Comparison of ENCODE assay signal across 1 cellular context in the genomic region with DNA sequence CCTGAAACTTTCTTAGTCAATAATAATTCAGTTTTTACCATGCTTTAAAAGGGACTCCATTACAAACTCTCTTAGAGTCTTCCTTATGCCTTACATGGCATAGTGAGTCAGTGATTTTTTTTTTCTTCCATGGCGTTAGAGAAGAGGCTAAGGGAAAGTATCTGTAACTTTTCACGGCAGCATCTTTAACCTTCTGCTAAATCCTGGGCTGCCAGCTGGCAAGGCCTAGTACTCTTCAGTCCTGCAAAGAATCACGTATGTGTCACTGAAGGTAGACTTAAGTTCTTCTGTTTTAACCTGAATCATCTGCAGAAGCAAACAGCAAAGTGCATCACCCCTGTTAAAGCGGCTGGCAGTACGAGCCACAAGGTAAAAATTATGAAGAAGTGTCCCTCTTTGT.
TF ChIP-seq lines count a peak whose summit lies in the region.

No MANE protein-coding gene starts in this region.

TF ChIP-seq in IMR-90, 13 proteins besides CTCF, POLR2A, EP300 and RAD21 (continued from another document):
- TF ChIP-seq, protein P1, sequence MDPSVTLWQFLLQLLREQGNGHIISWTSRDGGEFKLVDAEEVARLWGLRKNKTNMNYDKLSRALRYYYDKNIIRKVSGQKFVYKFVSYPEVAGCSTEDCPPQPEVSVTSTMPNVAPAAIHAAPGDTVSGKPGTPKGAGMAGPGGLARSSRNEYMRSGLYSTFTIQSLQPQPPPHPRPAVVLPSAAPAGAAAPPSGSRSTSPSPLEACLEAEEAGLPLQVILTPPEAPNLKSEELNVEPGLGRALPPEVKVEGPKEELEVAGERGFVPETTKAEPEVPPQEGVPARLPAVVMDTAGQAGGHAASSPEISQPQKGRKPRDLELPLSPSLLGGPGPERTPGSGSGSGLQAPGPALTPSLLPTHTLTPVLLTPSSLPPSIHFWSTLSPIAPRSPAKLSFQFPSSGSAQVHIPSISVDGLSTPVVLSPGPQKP (IDR thresholded peaks at IDR 0.05; ENCODE audit: borderline replicate concordance, low read depth, low read length), result no peak
- TF ChIP-seq MAFK (IDR thresholded peaks at IDR 0.05; ENCODE audit: low read depth, low read length), result no peak
- TF ChIP-seq BHLHE40 (IDR thresholded peaks at IDR 0.05; ENCODE audit: low read depth, low read length), result no peak
